11 cellular contexts compared by ENCODE assay signal in the genomic region with DNA sequence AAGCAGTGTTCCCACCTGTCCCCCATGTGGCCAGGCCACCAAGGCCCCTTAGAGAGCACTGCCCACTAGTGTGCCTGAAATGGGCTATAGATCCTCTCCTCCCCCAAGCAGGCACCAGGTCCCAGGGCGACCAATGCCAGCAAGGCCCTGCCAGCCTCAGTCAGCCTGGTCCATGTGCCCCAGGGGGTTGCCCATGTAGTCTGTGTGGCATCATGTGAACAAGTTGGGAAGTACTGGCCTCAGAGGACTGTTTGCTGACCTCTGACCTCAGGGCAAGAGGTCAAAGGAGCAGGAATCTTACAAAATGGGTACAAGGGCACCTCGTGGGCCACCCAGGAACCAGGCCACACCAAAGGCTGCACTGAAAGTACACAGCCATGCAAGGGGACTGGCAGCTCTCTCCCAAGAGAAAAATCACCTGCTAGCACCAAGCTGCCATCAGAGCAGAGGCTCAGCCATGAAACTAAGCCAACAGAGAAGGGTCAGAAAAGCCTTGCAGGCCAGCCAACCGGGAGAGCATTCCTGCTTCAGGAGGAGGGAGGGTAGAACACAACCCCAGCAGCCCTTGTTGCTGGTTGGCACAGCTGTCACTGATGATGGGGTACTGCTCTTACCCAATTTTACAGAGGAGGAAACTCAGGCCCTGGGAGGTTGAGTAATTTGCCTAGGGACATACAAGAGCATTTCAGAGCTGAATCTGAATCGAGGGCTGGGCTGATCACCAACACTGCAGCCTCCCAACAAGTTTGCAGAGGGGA. TPM values are rescaled to one million over a fixed set of nuclear protein-coding genes. Genes with fewer than 3 reads are reported as not detected.
DNase-seq lines count a peak whose midpoint lies in the region; ATAC-seq, FAIRE-seq and TF ChIP-seq lines count a peak whose summit lies in the region.
"Had no signal": no experiment of that assay in that cellular context is flagged by ENCODE, and none has a peak within 500 bp of the region (broad histone marks: within the 10 kb centered on the region; RNA-seq: fewer than 3 reads in every experiment).

No MANE protein-coding gene starts in this region.

- H3K4me3 ChIP-seq in NB4 (ENCODE audit: low read depth, low read length) = no peak overlapping the region
- H3K4me3 ChIP-seq in body of pancreas = no peak overlapping the region
- no peak overlapping the region for H3K4me3 ChIP-seq in lung
- H3K4me3 ChIP-seq: neural progenitor cell had no signal

- H3K36me3 ChIP-seq in body of pancreas (replicated peaks in 1 of 2; ENCODE audit: insufficient read depth in 1 of 2, low read depth in 2 of 2) (no peaks in the 10 kb centered on the region), lung (ENCODE audit: control insufficient read depth in 2 of 2, insufficient read depth in 2 of 2, low read length in 2 of 2) (no peaks in the 10 kb centered on the region)
- H3K36me3 ChIP-seq: neural progenitor cell had no signal

- intact Hi-C loops in body of pancreas (cut with DNase I) = no loop called here

- no peak for FAIRE-seq in HTR-8/SVneo (lab: Jason Lieb, UNC)
- FAIRE-seq: G401.6 had no signal

- peak; percentile 54 for DNase-seq in EH (ENCODE audit: low read depth)
- peak; percentile 93 for DNase-seq in NB4 (ENCODE audit: low read depth)
- DNase-seq in body of pancreas = peak in 3 of 4 donors; percentile 29 to 74 (median 55)
- peak; percentile 74 for DNase-seq in lung (ENCODE audit: low spot score)
- no peak for DNase-seq in putamen (ENCODE audit: low spot score)
- DNase-seq in HTR-8/SVneo (ENCODE audit: insufficient read length, low spot score) = no peak
- no peak for DNase-seq in OCI-M1 (lab: John Stamatoyannopoulos, UW)
- DNase-seq: KG1 had no signal

- H3K4me1 ChIP-seq in body of pancreas = peaks cover 56% of the 10 kb centered on the region
- H3K4me1 ChIP-seq in lung (ENCODE audit: control insufficient read depth in 2 of 2, insufficient read depth in 2 of 2, low read length in 2 of 2) = peaks cover 0 to 11% of the 10 kb centered on the region in 2 donors

- H3K9me3 ChIP-seq in body of pancreas (no peaks in the 10 kb centered on the region), lung (ENCODE audit: control insufficient read depth in 2 of 2, insufficient read depth in 1 of 2, low read length in 1 of 2) (no peaks in the 10 kb centered on the region)

- H3K27ac ChIP-seq in body of pancreas (peak overlapping the region; percentile 12 to 64 (median 34)), lung (ENCODE audit: low read depth in 1 of 2, low read length in 1 of 2) (peak overlapping the region in 1 of 2 donors; percentile 55)
- H3K27ac ChIP-seq: neural progenitor cell had no signal

- TF ChIP-seq CTCF in NB4 (IDR thresholded peaks at IDR 0.05; ENCODE audit: low read depth, low read length) = no peak
- no peak for TF ChIP-seq CTCF in body of pancreas (IDR thresholded peaks at IDR 0.05)
- TF ChIP-seq CTCF in lung (IDR thresholded peaks at IDR 0.05; ENCODE audit: control extremely low read depth, extremely low read depth) = no peak

- H3K27me3 ChIP-seq in body of pancreas = no peaks in the 10 kb centered on the region
- H3K27me3 ChIP-seq in lung (ENCODE audit: control insufficient read depth, insufficient read depth) = no peaks in the 10 kb centered on the region
- H3K27me3 ChIP-seq: neural progenitor cell had no signal

- no peak for TF ChIP-seq POLR2A in NB4 (IDR thresholded peaks at IDR 0.05; ENCODE audit: extremely low read depth, insufficient read length)
- TF ChIP-seq POLR2A in body of pancreas (IDR thresholded peaks at IDR 0.05) = no peak

- WGBS in body of pancreas, 2 donors = 69 to 73% methylated on average over 4 of the region's 4 CpGs
- WGBS in lung, 2 donors = 41 to 57% methylated on average over 4 of the region's 4 CpGs

- ATAC-seq in body of pancreas (peak; percentile 27), lung (ENCODE audit: insufficient read depth, low FRiP score) (peak; percentile 43), GM18868 (IDR thresholded peaks at IDR 0.05; ENCODE audit: unreplicated experiment) (no peak)

RNA-seq across cellular contexts. Expression of gene FURIN, which starts 5.2 kb away (rescaled TPM):
- 100 to 1,000 TPM in 1 of 2 donors, 10 to 100 TPM in 1; 88.0 to 112 TPM for total RNA-seq in body of pancreas
- 100 to 1,000 TPM in 1 of 2 donors, 10 to 100 TPM in 1; 57.1 to 113 TPM for total RNA-seq in lung
- 100 to 1,000 TPM in 1 of 2 donors, 10 to 100 TPM in 1; 71.2 to 159 TPM for polyA plus RNA-seq in lung

RNA-seq across cellular contexts. Expression of gene FES, which starts 21.2 kb away (rescaled TPM):
- total RNA-seq in body of pancreas (10 to 100 TPM; 16.9 to 24.4 TPM), lung (10 to 100 TPM; 48.1 to 62.9 TPM)
- 100 to 1,000 TPM in 1 of 2 donors, 10 to 100 TPM in 1; 25.7 to 104 TPM for polyA plus RNA-seq in lung

RNA-seq across cellular contexts. Expression of gene MAN2A2, which starts 40.0 kb away (rescaled TPM):
- 100 to 1,000 TPM in 1 of 2 donors, 10 to 100 TPM in 1; 78.9 to 138 TPM for total RNA-seq in body of pancreas
- total RNA-seq in lung = 10 to 100 TPM; 34.1 to 80.6 TPM
- polyA plus RNA-seq in lung = 10 to 100 TPM; 39.7 to 82.9 TPM

Comparison
In these comparisons a context has a peak if more than half of its experiments do, and no peak if none do; other contexts are left out.
1. DNase-seq: peak in EH (single experiment), NB4 (single experiment), body of pancreas (3 of 4) and lung (single experiment); none in putamen (single experiment), HTR-8/SVneo (single experiment) and OCI-M1 (single experiment).